In genomic region chr11:126355926-126356897, GRCh38 we compare ENCODE assay signal across 8 cellular contexts. TPM values are rescaled to one million over a fixed set of nuclear protein-coding genes. Genes with fewer than 3 reads are reported as not detected.
DNase-seq lines count a peak whose midpoint lies in the region; ATAC-seq and TF ChIP-seq lines count a peak whose summit lies in the region.

No MANE protein-coding gene starts in this region.

- H3K9me3 ChIP-seq in OCI-LY7 (ENCODE audit: low read length) (no peaks in the 10 kb centered on the region), skeletal muscle satellite cell (replicated peaks; ENCODE audit: low read length) (no peaks in the 10 kb centered on the region)

- no peaks in the 10 kb centered on the region for H3K27me3 ChIP-seq in skeletal muscle satellite cell (ENCODE audit: control insufficient read depth, insufficient read depth, low read length)

- H3K4me2 ChIP-seq in OCI-LY7 (ENCODE audit: low read length), result peak overlapping the region; percentile 92
- peak overlapping the region; percentile 96 for H3K4me2 ChIP-seq in skeletal muscle satellite cell (ENCODE audit: low read length)

- CTCF ChIA-PET in HEK293T (lab: Yijun Ruan, JAX), result no interaction called here
- CTCF ChIA-PET in OCI-LY7 (lab: Charles Lee; ENCODE audit: unreplicated experiment), result interaction anchor here (0.5 to 0.9 kb wide), 5 partner anchors 75 to 222 kb away, joined by 3 to 6 read pairs (median 4); no protein-coding TSS in a partner anchor

- no TSS peak for BruUV-seq in OCI-LY7 (replicated peaks; lab: Mats Ljungman, UMichigan)

- DNase-seq in DMS 273 (lab: John Stamatoyannopoulos, UW; ENCODE audit: unreplicated experiment) (peak; percentile 86), DMS 273 treated with DMSO at 0.1 percent for 48 hours (lab: John Stamatoyannopoulos, UW) (no peak), HEK293T (ENCODE audit: extremely low spot score) (peak; percentile 40), OCI-LY7 (ENCODE audit: low spot score) (peak; percentile 46), T47D (ENCODE audit: low read depth in 1 of 2, low spot score in 1 of 2) (peak; percentile 56 to 77), iPS-NIHi11 (ENCODE audit: low spot score) (peak; percentile 52)

- ATAC-seq in HG02588 (IDR thresholded peaks at IDR 0.05; ENCODE audit: unreplicated experiment), result no peak

- no peaks in the 10 kb centered on the region for H4K20me1 ChIP-seq in OCI-LY7 (ENCODE audit: insufficient read depth, low read length)

- peaks cover 36% of the 10 kb centered on the region; the same call in 1 of the 2 replicates for H3K79me2 ChIP-seq in OCI-LY7 (ENCODE audit: insufficient read depth, low read depth, low read length)

- peak overlapping the region; percentile 21; the same call in 1 of the 2 replicates for H2AFZ ChIP-seq in OCI-LY7 (ENCODE audit: low read length)

- no peaks in the 10 kb centered on the region for H3K9me2 ChIP-seq in OCI-LY7 (ENCODE audit: insufficient read depth, low read length)

- no peak overlapping the region for H3K27ac ChIP-seq in OCI-LY7 (ENCODE audit: low read depth, low read length, poor library complexity, severe bottlenecking)

- in situ Hi-C loops in T47D (cut with HindIII; ENCODE audit: low pct_unique_long_range_greater_than_20kb, low sequenced_read_pairs), result no loop called here

- intact Hi-C loops in OCI-LY7 (cut with micrococcal nuclease; ENCODE audit: unreplicated experiment), result loop anchor here (2.0 kb wide), 2 partner anchors 51 to 65 kb away; partner anchors contain the start of gene DCPS

- peak overlapping the region; percentile 88 for H3K9ac ChIP-seq in skeletal muscle satellite cell (ENCODE audit: low read depth, low read length)

- POLR2A ChIA-PET in HEK293T (lab: Yijun Ruan, JAX), result interaction anchor here (0.7 to 1.4 kb wide), 8 partner anchors 8 to 124 kb away, joined by 3 to 6 read pairs (median 4); partner anchors contain the start of genes DCPS, FOXRED1 and SRPRA
- POLR2A ChIA-PET in OCI-LY7 (lab: Charles Lee), result interaction anchor here (0.6 to 3.6 kb wide), 6 partner anchors 13 to 124 kb away, joined by 3 to 27 read pairs (median 4); no protein-coding TSS in a partner anchor

- peaks cover 13% of the 10 kb centered on the region; the same call in 1 of the 2 replicates for H3K36me3 ChIP-seq in OCI-LY7 (ENCODE audit: insufficient read depth, low read length)
- peaks cover 8% of the 10 kb centered on the region for H3K36me3 ChIP-seq in skeletal muscle satellite cell (ENCODE audit: insufficient read depth, low read length)

- no peak for TF ChIP-seq CTCF in OCI-LY7 (conservative IDR thresholded peaks at IDR 0.05; ENCODE audit: low read length)

- H3K4me1 ChIP-seq in OCI-LY7 (ENCODE audit: insufficient read depth, low read length, poor library complexity, severe bottlenecking), result peaks cover 35% of the 10 kb centered on the region
- H3K4me1 ChIP-seq in skeletal muscle satellite cell (ENCODE audit: control insufficient read depth, insufficient read depth, low read length), result peaks cover 44% of the 10 kb centered on the region

- H3K4me3 ChIP-seq in OCI-LY7 (ENCODE audit: low read depth, low read length, poor library complexity, severe bottlenecking), result peak overlapping the region; percentile 80
- peak overlapping the region; percentile 86 for H3K4me3 ChIP-seq in skeletal muscle satellite cell (ENCODE audit: low read length)

TF ChIP-seq in HEK293T, 16 proteins besides CTCF, POLR2A, EP300 and RAD21:
- no peak for TF ChIP-seq FOXK2 (IDR thresholded peaks at IDR 0.05)
- no peak for TF ChIP-seq TARDBP (IDR thresholded peaks at IDR 0.05)
- peak; percentile 42 for TF ChIP-seq L3MBTL2 (conservative IDR thresholded peaks at IDR 0.05)
- no peak for TF ChIP-seq FOXA1 (IDR thresholded peaks at IDR 0.05)
- TF ChIP-seq ZNF384 (IDR thresholded peaks at IDR 0.05), result no peak
- no peak for TF ChIP-seq BHLHE40 (IDR thresholded peaks at IDR 0.05; ENCODE audit: borderline replicate concordance)
- TF ChIP-seq HDGF (IDR thresholded peaks at IDR 0.05; ENCODE audit: borderline replicate concordance), result no peak
TF ChIP-seq in HEK293T: peak in this region for 1.

RNA-seq across cellular contexts. Expression of gene ST3GAL4, which starts 0.7 kb away (rescaled TPM):
- 10.0 and 14.3 TPM in 2 replicates for total RNA-seq in OCI-LY7 (2014; rRNA removed; shearing (Covaris generic))
- 17.4 and 18.8 TPM in 2 replicates for total RNA-seq in OCI-LY7 (2022)
- total RNA-seq in skeletal muscle satellite cell (2012; rRNA removed), result 12.2 and 22.3 TPM in 2 replicates

RNA-seq across cellular contexts. Expression of gene DCPS, which starts 52.4 kb away (rescaled TPM):
- total RNA-seq in OCI-LY7 (2014; rRNA removed; shearing (Covaris generic)), result 24.2 and 30.4 TPM in 2 replicates
- 33.9 and 36.5 TPM in 2 replicates for total RNA-seq in OCI-LY7 (2022)
- 16.2 and 18.3 TPM in 2 replicates for total RNA-seq in skeletal muscle satellite cell (2012; rRNA removed)
